Comparison of ENCODE assay signal across 1 cellular context in genomic region chr7:79453558-79454324, GRCh38.
TF ChIP-seq lines count a peak whose summit lies in the region.

Gene MAGI2, minus strand, starts transcription at chr7:79453667. Its CDS starts 347 bp downstream, at chr7:79453320.

TF ChIP-seq in HepG2, 621 proteins besides CTCF, POLR2A, EP300 and RAD21 (continued from another document and continues in another):
- TF ChIP-seq ZUFSP (CRISPR knock-in tag; IDR thresholded peaks at IDR 0.05; ENCODE audit: borderline replicate concordance) = no peak
- peak; percentile 32; the same call in 1 of the 2 replicates for TF ChIP-seq ISL2 (CRISPR knock-in tag; IDR thresholded peaks at IDR 0.05)
- no peak for TF ChIP-seq ZNF652 (CRISPR knock-in tag; IDR thresholded peaks at IDR 0.05; ENCODE audit: borderline replicate concordance, low read depth)
- peak; percentile 6; the same call in 1 of the 2 replicates for TF ChIP-seq THRA (CRISPR knock-in tag; IDR thresholded peaks at IDR 0.05; ENCODE audit: borderline replicate concordance)
- no peak for TF ChIP-seq ZNF446 (CRISPR knock-in tag; IDR thresholded peaks at IDR 0.05)
- TF ChIP-seq THAP7 (CRISPR knock-in tag; IDR thresholded peaks at IDR 0.05) = no peak
- no peak for TF ChIP-seq SNRNP70 (IDR thresholded peaks at IDR 0.05; ENCODE audit: low read depth, low read length)
- TF ChIP-seq ZBTB7B (CRISPR knock-in tag; IDR thresholded peaks at IDR 0.05) = no peak
- TF ChIP-seq FOXP4 (CRISPR knock-in tag; IDR thresholded peaks at IDR 0.05) = no peak
- TF ChIP-seq HBP1 (CRISPR knock-in tag; IDR thresholded peaks at IDR 0.05; ENCODE audit: low read depth) = 0 out of 2 replicates have a peak, but pooled peaks have one; percentile 22
- no peak for TF ChIP-seq SAFB2 (CRISPR knock-in tag; IDR thresholded peaks at IDR 0.05; ENCODE audit: borderline replicate concordance, low read depth)
- no peak for TF ChIP-seq BRF2 (CRISPR knock-in tag; IDR thresholded peaks at IDR 0.05)
- no peak for TF ChIP-seq SP1 (IDR thresholded peaks at IDR 0.05)
- TF ChIP-seq SP1 (CRISPR knock-in tag; IDR thresholded peaks at IDR 0.05) = peak; percentile 10; the same call in 1 of the 2 replicates
- TF ChIP-seq MXD1 (CRISPR knock-in tag; IDR thresholded peaks at IDR 0.05) = 0 out of 2 replicates have a peak, but pooled peaks have one; percentile 50
- no peak for TF ChIP-seq NCOA5 (CRISPR knock-in tag; IDR thresholded peaks at IDR 0.05)
- no peak for TF ChIP-seq YEATS4 (CRISPR knock-in tag; IDR thresholded peaks at IDR 0.05; ENCODE audit: borderline replicate concordance)
- TF ChIP-seq HDAC6 (IDR thresholded peaks at IDR 0.05; ENCODE audit: low read depth, low read length) = no peak
- TF ChIP-seq ZNF629 (CRISPR knock-in tag; conservative IDR thresholded peaks at IDR 0.05) = no peak
- no peak for TF ChIP-seq PREB (CRISPR knock-in tag; IDR thresholded peaks at IDR 0.05)
- no peak for TF ChIP-seq GRHL1 (CRISPR knock-in tag; conservative IDR thresholded peaks at IDR 0.05)
- TF ChIP-seq FOXJ3 (CRISPR knock-in tag; IDR thresholded peaks at IDR 0.05; ENCODE audit: borderline replicate concordance) = no peak
- TF ChIP-seq KMT2A (CRISPR knock-in tag; IDR thresholded peaks at IDR 0.05) = peak; percentile 22; the same call in 1 of the 2 replicates
- no peak for TF ChIP-seq FOXA1 (IDR thresholded peaks at IDR 0.05)
- TF ChIP-seq FOXA1 (CRISPR knock-in tag; IDR thresholded peaks at IDR 0.05) = no peak
- no peak for TF ChIP-seq GPBP1L1 (CRISPR knock-in tag; IDR thresholded peaks at IDR 0.05)
- no peak for TF ChIP-seq ARNT (IDR thresholded peaks at IDR 0.05)
- no peak for TF ChIP-seq FOXO4 (CRISPR knock-in tag; conservative IDR thresholded peaks at IDR 0.05)
- no peak for TF ChIP-seq SSRP1 (CRISPR knock-in tag; IDR thresholded peaks at IDR 0.05)
- TF ChIP-seq FUBP1 (CRISPR knock-in tag; IDR thresholded peaks at IDR 0.05; ENCODE audit: borderline replicate concordance) = no peak
- TF ChIP-seq NFE2 (CRISPR knock-in tag; IDR thresholded peaks at IDR 0.05) = no peak
- TF ChIP-seq ZSCAN31 (CRISPR knock-in tag; IDR thresholded peaks at IDR 0.05; ENCODE audit: low read depth) = 0 out of 2 replicates have a peak, but pooled peaks have one; percentile 31
- no peak for TF ChIP-seq ZIK1 (CRISPR knock-in tag; IDR thresholded peaks at IDR 0.05; ENCODE audit: borderline replicate concordance, low read depth)
- TF ChIP-seq ZNF644 (CRISPR knock-in tag; IDR thresholded peaks at IDR 0.05; ENCODE audit: low read depth) = no peak
- TF ChIP-seq ZNF619 (CRISPR knock-in tag; IDR thresholded peaks at IDR 0.05) = no peak
- no peak for TF ChIP-seq MEIS1 (CRISPR knock-in tag; IDR thresholded peaks at IDR 0.05; ENCODE audit: borderline replicate concordance)
- TF ChIP-seq PAF1 (CRISPR knock-in tag; IDR thresholded peaks at IDR 0.05) = no peak
- peak; percentile 57; the same call in 1 of the 2 replicates for TF ChIP-seq ZNF343 (CRISPR knock-in tag; IDR thresholded peaks at IDR 0.05)
- no peak; the same call in 1 of the 2 replicates for TF ChIP-seq KAT7 (CRISPR knock-in tag; IDR thresholded peaks at IDR 0.05; ENCODE audit: borderline replicate concordance)
- TF ChIP-seq PAX8 (CRISPR knock-in tag; IDR thresholded peaks at IDR 0.05; ENCODE audit: borderline replicate concordance) = peak; percentile 48; the same call in 1 of the 2 replicates
- TF ChIP-seq MXI1 (IDR thresholded peaks at IDR 0.05; ENCODE audit: borderline replicate concordance, low read depth, low read length) = no peak
- TF ChIP-seq HNRNPLL (IDR thresholded peaks at IDR 0.05; ENCODE audit: low read depth, low read length, poor library complexity, severe bottlenecking) = peak; percentile 75
- TF ChIP-seq ZNF333 (CRISPR knock-in tag; IDR thresholded peaks at IDR 0.05; ENCODE audit: borderline replicate concordance) = 0 out of 2 replicates have a peak, but pooled peaks have one; percentile 27
- no peak for TF ChIP-seq ZNF550 (CRISPR knock-in tag; IDR thresholded peaks at IDR 0.05; ENCODE audit: borderline replicate concordance)
- TF ChIP-seq KDM3A (CRISPR knock-in tag; IDR thresholded peaks at IDR 0.05; ENCODE audit: low read depth) = no peak
- no peak for TF ChIP-seq CEBPB (IDR thresholded peaks at IDR 0.05; ENCODE audit: borderline replicate concordance, low read depth, low read length)
- TF ChIP-seq MAF1 (CRISPR knock-in tag; IDR thresholded peaks at IDR 0.05; ENCODE audit: borderline replicate concordance) = no peak
- TF ChIP-seq TRIM24 (CRISPR knock-in tag; IDR thresholded peaks at IDR 0.05) = no peak
- TF ChIP-seq SETDB1 (CRISPR knock-in tag; IDR thresholded peaks at IDR 0.05; ENCODE audit: borderline replicate concordance) = no peak
- TF ChIP-seq ZNF30 (CRISPR knock-in tag; IDR thresholded peaks at IDR 0.05) = no peak
